Comparison of ENCODE assay signal across 1 cellular context in the genomic region with DNA sequence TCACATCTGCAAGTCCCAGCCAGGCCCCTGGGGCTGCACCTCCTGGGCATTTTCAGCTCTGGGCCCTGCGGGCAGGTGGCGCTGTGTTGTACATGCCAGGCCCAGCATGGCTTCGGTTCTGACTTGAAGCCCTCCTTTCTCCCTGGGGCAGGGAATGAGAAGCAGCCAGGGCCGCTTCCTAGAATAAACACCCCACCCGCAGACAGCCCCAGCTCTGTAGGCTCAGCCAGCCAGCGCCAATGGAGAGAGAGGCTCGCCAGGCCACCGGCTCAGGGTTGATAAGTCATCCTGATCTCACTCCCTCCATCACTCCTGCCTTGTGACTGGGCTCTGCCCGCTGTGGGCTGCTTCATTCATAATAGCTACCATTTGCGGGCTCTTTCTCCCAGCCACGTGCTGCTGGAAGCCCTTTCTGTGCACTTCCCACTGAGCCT.
TF ChIP-seq lines count a peak whose summit lies in the region.

No MANE protein-coding gene starts in this region.

TF ChIP-seq in K562, 482 proteins besides CTCF, POLR2A, EP300 and RAD21:
- TF ChIP-seq, protein P1, sequence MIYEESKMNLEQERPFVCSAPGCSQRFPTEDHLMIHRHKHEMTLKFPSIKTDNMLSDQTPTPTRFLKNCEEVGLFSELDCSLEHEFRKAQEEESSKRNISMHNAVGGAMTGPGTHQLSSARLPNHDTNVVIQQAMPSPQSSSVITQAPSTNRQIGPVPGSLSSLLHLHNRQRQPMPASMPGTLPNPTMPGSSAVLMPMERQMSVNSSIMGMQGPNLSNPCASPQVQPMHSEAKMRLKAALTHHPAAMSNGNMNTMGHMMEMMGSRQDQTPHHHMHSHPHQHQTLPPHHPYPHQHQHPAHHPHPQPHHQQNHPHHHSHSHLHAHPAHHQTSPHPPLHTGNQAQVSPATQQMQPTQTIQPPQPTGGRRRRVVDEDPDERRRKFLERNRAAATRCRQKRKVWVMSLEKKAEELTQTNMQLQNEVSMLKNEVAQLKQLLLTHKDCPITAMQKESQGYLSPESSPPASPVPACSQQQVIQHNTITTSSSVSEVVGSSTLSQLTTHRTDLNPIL (CRISPR knock-in tag; IDR thresholded peaks at IDR 0.05), result no peak
- TF ChIP-seq, protein P2, sequence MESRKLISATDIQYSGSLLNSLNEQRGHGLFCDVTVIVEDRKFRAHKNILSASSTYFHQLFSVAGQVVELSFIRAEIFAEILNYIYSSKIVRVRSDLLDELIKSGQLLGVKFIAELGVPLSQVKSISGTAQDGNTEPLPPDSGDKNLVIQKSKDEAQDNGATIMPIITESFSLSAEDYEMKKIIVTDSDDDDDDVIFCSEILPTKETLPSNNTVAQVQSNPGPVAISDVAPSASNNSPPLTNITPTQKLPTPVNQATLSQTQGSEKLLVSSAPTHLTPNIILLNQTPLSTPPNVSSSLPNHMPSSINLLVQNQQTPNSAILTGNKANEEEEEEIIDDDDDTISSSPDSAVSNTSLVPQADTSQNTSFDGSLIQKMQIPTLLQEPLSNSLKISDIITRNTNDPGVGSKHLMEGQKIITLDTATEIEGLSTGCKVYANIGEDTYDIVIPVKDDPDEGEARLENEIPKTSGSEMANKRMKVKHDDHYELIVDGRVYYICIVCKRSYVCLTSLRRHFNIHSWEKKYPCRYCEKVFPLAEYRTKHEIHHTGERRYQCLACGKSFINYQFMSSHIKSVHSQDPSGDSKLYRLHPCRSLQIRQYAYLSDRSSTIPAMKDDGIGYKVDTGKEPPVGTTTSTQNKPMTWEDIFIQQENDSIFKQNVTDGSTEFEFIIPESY (CRISPR knock-in tag; IDR thresholded peaks at IDR 0.05), result peak; percentile 60; the same call in 1 of the 2 replicates
- TF ChIP-seq, protein P3, sequence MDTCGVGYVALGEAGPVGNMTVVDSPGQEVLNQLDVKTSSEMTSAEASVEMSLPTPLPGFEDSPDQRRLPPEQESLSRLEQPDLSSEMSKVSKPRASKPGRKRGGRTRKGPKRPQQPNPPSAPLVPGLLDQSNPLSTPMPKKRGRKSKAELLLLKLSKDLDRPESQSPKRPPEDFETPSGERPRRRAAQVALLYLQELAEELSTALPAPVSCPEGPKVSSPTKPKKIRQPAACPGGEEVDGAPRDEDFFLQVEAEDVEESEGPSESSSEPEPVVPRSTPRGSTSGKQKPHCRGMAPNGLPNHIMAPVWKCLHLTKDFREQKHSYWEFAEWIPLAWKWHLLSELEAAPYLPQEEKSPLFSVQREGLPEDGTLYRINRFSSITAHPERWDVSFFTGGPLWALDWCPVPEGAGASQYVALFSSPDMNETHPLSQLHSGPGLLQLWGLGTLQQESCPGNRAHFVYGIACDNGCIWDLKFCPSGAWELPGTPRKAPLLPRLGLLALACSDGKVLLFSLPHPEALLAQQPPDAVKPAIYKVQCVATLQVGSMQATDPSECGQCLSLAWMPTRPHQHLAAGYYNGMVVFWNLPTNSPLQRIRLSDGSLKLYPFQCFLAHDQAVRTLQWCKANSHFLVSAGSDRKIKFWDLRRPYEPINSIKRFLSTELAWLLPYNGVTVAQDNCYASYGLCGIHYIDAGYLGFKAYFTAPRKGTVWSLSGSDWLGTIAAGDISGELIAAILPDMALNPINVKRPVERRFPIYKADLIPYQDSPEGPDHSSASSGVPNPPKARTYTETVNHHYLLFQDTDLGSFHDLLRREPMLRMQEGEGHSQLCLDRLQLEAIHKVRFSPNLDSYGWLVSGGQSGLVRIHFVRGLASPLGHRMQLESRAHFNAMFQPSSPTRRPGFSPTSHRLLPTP (IDR thresholded peaks at IDR 0.05; ENCODE audit: borderline replicate concordance, extremely low read depth, insufficient read length), result no peak
